Comparison of ENCODE assay signal across 17 cellular contexts in genomic region chr15:40549894-40550293, GRCh38. TPM values are rescaled to one million over a fixed set of nuclear protein-coding genes. Genes with fewer than 3 reads are reported as not detected.
DNase-seq lines count a peak whose midpoint lies in the region; ATAC-seq and TF ChIP-seq lines count a peak whose summit lies in the region.
"Had no signal": no experiment of that assay in that cellular context is flagged by ENCODE, and none has a peak within 500 bp of the region (broad histone marks: within the 10 kb centered on the region; RNA-seq: fewer than 3 reads in every experiment).

No MANE protein-coding gene starts in this region.

- intact Hi-C loops in right lobe of liver (cut with DNase I), result no loop called here

- peaks cover 0 to 12% (median 2%) of the 10 kb centered on the region in 4 donors for H3K4me1 ChIP-seq in right lobe of liver
- H3K4me1 ChIP-seq in mesenchymal stem cell (ENCODE audit: control insufficient read depth, insufficient read depth, low read depth, low read length), result no peaks in the 10 kb centered on the region

- no peak overlapping the region for H2BK5ac ChIP-seq in mesenchymal stem cell (ENCODE audit: low read depth, low read length, poor library complexity, severe bottlenecking)

- H3K23ac ChIP-seq in mesenchymal stem cell (ENCODE audit: low read length in 2 of 2), result no peak overlapping the region

- H3K4me3 ChIP-seq in GM12865 (ENCODE audit: low read depth, low read length) (peak overlapping the region; percentile 2; the same call in 1 of the 2 replicates), right lobe of liver (no peak overlapping the region), mesenchymal stem cell (ENCODE audit: insufficient read depth in 1 of 2, low read depth in 1 of 2, low read length in 2 of 2) (no peak overlapping the region)
- H3K4me3 ChIP-seq: PC-9, smooth muscle cell had no signal

- H3K27me3 Mint-ChIP-seq in T-helper 17 cell (no peaks in the 10 kb centered on the region), type B pancreatic cell (no peaks in the 10 kb centered on the region)
- no peaks in the 10 kb centered on the region for H3K27me3 Mint-ChIP-seq in activated T-cell treated with anti-CD3 and anti-CD28 coated beads, Interleukin-2, amount 50 U/mL, for 24 hours
- H3K27me3 Mint-ChIP-seq: central memory CD8-positive, alpha-beta T cell had no signal

- H2AK5ac ChIP-seq in mesenchymal stem cell (ENCODE audit: low read length, severe bottlenecking), result no peak overlapping the region

- H4K91ac ChIP-seq in mesenchymal stem cell (ENCODE audit: low read length), result no peak overlapping the region

- DNase-seq in GM12865 (ENCODE audit: low read depth), result peak; percentile 44
- no peak for DNase-seq in T-helper 17 cell
- DNase-seq in right lobe of liver, result peak; percentile 86 to 97 (median 94)
- DNase-seq in mesenchymal stem cell, result no peak
- DNase-seq in NCI-H1105 treated with DMSO at 0.1 percent for 48 hours (lab: John Stamatoyannopoulos, UW), result no peak
- DNase-seq in activated T-cell treated with anti-CD3 and anti-CD28 coated beads, Interleukin-2, amount 50 U/mL, for 24 hours, result no peak
- no peak for DNase-seq in type B pancreatic cell (ENCODE audit: extremely low spot score, unreplicated experiment)
- DNase-seq: activated CD8-positive, alpha-beta memory T cell treated with anti-CD3 and anti-CD28 coated beads, Interleukin-2, amount 50 U/mL, for 48 hours; Calu3; foreskin melanocyte; immature natural killer cell; PC-9; SW 1271 had no signal

- H3K36me3 Mint-ChIP-seq in T-helper 17 cell (ENCODE audit: low read depth), result peaks cover 12% of the 10 kb centered on the region
- H3K36me3 Mint-ChIP-seq in activated T-cell treated with anti-CD3 and anti-CD28 coated beads, Interleukin-2, amount 50 U/mL, for 24 hours (ENCODE audit: low read depth), result peaks cover 66% of the 10 kb centered on the region
- H3K36me3 Mint-ChIP-seq in type B pancreatic cell, result peaks cover 15% of the 10 kb centered on the region

- no peak overlapping the region for H4K8ac ChIP-seq in mesenchymal stem cell (ENCODE audit: low read length)

- ATAC-seq in GM21723 (IDR thresholded peaks at IDR 0.05; ENCODE audit: unreplicated experiment), result peak; percentile 1
- ATAC-seq in T-helper 17 cell, result no peak
- ATAC-seq in right lobe of liver, result peak; percentile 84 to 96 (median 93)
- ATAC-seq: WTC11 had no signal

- H2AFZ ChIP-seq in mesenchymal stem cell (ENCODE audit: low read depth, low read length), result no peak overlapping the region
- H2AFZ ChIP-seq: PC-9 had no signal

- H2BK15ac ChIP-seq in mesenchymal stem cell (ENCODE audit: low read depth, poor library complexity, severe bottlenecking), result no peak overlapping the region

- H3K9ac ChIP-seq in mesenchymal stem cell (ENCODE audit: low read length), result no peak overlapping the region

- no peaks in the 10 kb centered on the region for H3K27me3 ChIP-seq in right lobe of liver
- H3K27me3 ChIP-seq in mesenchymal stem cell (ENCODE audit: control insufficient read depth in 1 of 2, insufficient read depth in 1 of 2, low read length in 2 of 2), result no peaks in the 10 kb centered on the region

- WGBS in right lobe of liver (ENCODE audit: insufficient coverage, low coverage, low lambda C conversion rate, missing lambda C conversion rate), result 10% methylated on average over 5 of the region's 9 CpGs
- 71% methylated on average over 7 of the region's 9 CpGs for WGBS in mesenchymal stem cell

- no peak overlapping the region for H3K4me2 ChIP-seq in mesenchymal stem cell (ENCODE audit: low read length, poor library complexity, severe bottlenecking)
- H3K4me2 ChIP-seq: PC-9, smooth muscle cell had no signal

- H3K4me3 Mint-ChIP-seq in T-helper 17 cell, result no peak overlapping the region
- no peak overlapping the region for H3K4me3 Mint-ChIP-seq in activated T-cell treated with anti-CD3 and anti-CD28 coated beads, Interleukin-2, amount 50 U/mL, for 24 hours
- no peak overlapping the region for H3K4me3 Mint-ChIP-seq in type B pancreatic cell
- H3K4me3 Mint-ChIP-seq: central memory CD8-positive, alpha-beta T cell; immature natural killer cell; WTC11 had no signal

- peaks cover 12% of the 10 kb centered on the region for H3K4me1 Mint-ChIP-seq in T-helper 17 cell
- no peaks in the 10 kb centered on the region for H3K4me1 Mint-ChIP-seq in activated T-cell treated with anti-CD3 and anti-CD28 coated beads, Interleukin-2, amount 50 U/mL, for 24 hours (ENCODE audit: low read depth)
- peaks cover 12% of the 10 kb centered on the region for H3K4me1 Mint-ChIP-seq in type B pancreatic cell (ENCODE audit: unreplicated experiment)
- H3K4me1 Mint-ChIP-seq: immature natural killer cell had no signal

- TF ChIP-seq POLR2A in right lobe of liver (IDR thresholded peaks at IDR 0.05), result no peak

- peak overlapping the region in 1 of 3 donors; percentile 18 for H3K27ac ChIP-seq in right lobe of liver
- H3K27ac ChIP-seq in mesenchymal stem cell (ENCODE audit: low read length, poor library complexity, severe bottlenecking), result no peak overlapping the region
- H3K27ac ChIP-seq: PC-9 had no signal

- peaks cover 0 to 10% (median 0%) of the 10 kb centered on the region in 4 donors for H3K36me3 ChIP-seq in right lobe of liver
- H3K36me3 ChIP-seq in mesenchymal stem cell (ENCODE audit: control insufficient read depth in 1 of 2, insufficient read depth in 2 of 2, low read depth in 1 of 2, low read length in 2 of 2), result peaks cover 28 to 49% of the 10 kb centered on the region in 2 experiments

- no peak overlapping the region for H3K14ac ChIP-seq in mesenchymal stem cell (ENCODE audit: low read length in 2 of 2)

- H3K27ac Mint-ChIP-seq in T-helper 17 cell, result peak overlapping the region; percentile 11
- H3K27ac Mint-ChIP-seq in activated T-cell treated with anti-CD3 and anti-CD28 coated beads, Interleukin-2, amount 50 U/mL, for 24 hours, result no peak overlapping the region
- no peak overlapping the region for H3K27ac Mint-ChIP-seq in type B pancreatic cell
- H3K27ac Mint-ChIP-seq: WTC11 had no signal

- H2BK12ac ChIP-seq in mesenchymal stem cell (ENCODE audit: low read length in 2 of 2), result no peak overlapping the region

- no peak for TF ChIP-seq CTCF in GM12865 (IDR thresholded peaks at IDR 0.05; ENCODE audit: insufficient read depth, low read depth, low read length, missing control alignments)
- no peak for TF ChIP-seq CTCF in right lobe of liver (IDR thresholded peaks at IDR 0.05)
- TF ChIP-seq CTCF in type B pancreatic cell (conservative IDR thresholded peaks at IDR 0.05), result no peak

- H3K9me3 ChIP-seq in T-helper 17 cell (ENCODE audit: control insufficient read depth, low read length, poor library complexity, severe bottlenecking), result no peaks in the 10 kb centered on the region
- no peaks in the 10 kb centered on the region for H3K9me3 ChIP-seq in right lobe of liver
- no peaks in the 10 kb centered on the region for H3K9me3 ChIP-seq in mesenchymal stem cell (ENCODE audit: control insufficient read depth, low read length)

- H3K18ac ChIP-seq in mesenchymal stem cell (ENCODE audit: low read depth in 1 of 2, low read length in 2 of 2), result no peak overlapping the region

- H2BK120ac ChIP-seq in mesenchymal stem cell (ENCODE audit: low read depth, low read length), result no peak overlapping the region

- H3K9me3 Mint-ChIP-seq in activated T-cell treated with anti-CD3 and anti-CD28 coated beads, Interleukin-2, amount 50 U/mL, for 24 hours, result no peaks in the 10 kb centered on the region
- no peaks in the 10 kb centered on the region for H3K9me3 Mint-ChIP-seq in type B pancreatic cell
- H3K9me3 Mint-ChIP-seq: central memory CD8-positive, alpha-beta T cell; immature natural killer cell; WTC11 had no signal

- peaks cover 2% of the 10 kb centered on the region for H3K79me1 ChIP-seq in mesenchymal stem cell (replicated peaks; ENCODE audit: low read length, poor library complexity, severe bottlenecking)

- no peak overlapping the region for H3K4ac ChIP-seq in mesenchymal stem cell (ENCODE audit: low read depth in 1 of 2, low read length in 2 of 2)

RNA-seq across cellular contexts. Expression of gene CCDC32, which starts 14.9 kb away (rescaled TPM):
- total RNA-seq in T-helper 17 cell, result 10 to 100 TPM; 20.9 to 28.5 TPM
- total RNA-seq in right lobe of liver, result 10 to 100 TPM in 3 of 6 experiments, 1 to 10 TPM in 3; 6.4 to 12.3 (median 9.9) TPM
- polyA plus RNA-seq in mesenchymal stem cell (2013, experiment 1 of 2), result 26.2 TPM
- 27.6 TPM for polyA plus RNA-seq in mesenchymal stem cell (2013, experiment 2 of 2)
- 18.4 and 21.0 TPM in 2 replicates for total RNA-seq in type B pancreatic cell (ENCODE audit: low replicate concordance)

RNA-seq across cellular contexts. Expression of gene RPUSD2, which starts 19.2 kb away (rescaled TPM):
- total RNA-seq in T-helper 17 cell, result 10 to 100 TPM in 1 of 2 donors, 1 to 10 TPM in 1; 9.1 to 15.1 TPM
- 1 to 10 TPM; 4.7 to 7.4 (median 6.1) TPM for total RNA-seq in right lobe of liver
- polyA plus RNA-seq in mesenchymal stem cell (2013, experiment 1 of 2), result 4.9 TPM
- polyA plus RNA-seq in mesenchymal stem cell (2013, experiment 2 of 2), result 5.6 TPM
- 16.2 and 18.0 TPM in 2 replicates for total RNA-seq in type B pancreatic cell (ENCODE audit: low replicate concordance)

RNA-seq across cellular contexts. Expression of gene KNL1, which starts 44.2 kb away (rescaled TPM):
- 1 to 10 TPM in 1 of 2 donors, under 1 TPM in 1; 0.77 to 4.6 TPM for total RNA-seq in T-helper 17 cell
- total RNA-seq in right lobe of liver, result 1 to 10 TPM; 1.6 to 9.6 (median 3.6) TPM
- polyA plus RNA-seq in mesenchymal stem cell (2013, experiment 1 of 2), result 2.0 TPM
- 1.6 TPM for polyA plus RNA-seq in mesenchymal stem cell (2013, experiment 2 of 2)
- total RNA-seq in type B pancreatic cell (ENCODE audit: low replicate concordance), result 7.6 and 21.4 TPM in 2 replicates

Comparison
In these comparisons a context has a peak if more than half of its experiments do, and no peak if none do; other contexts are left out.
1. DNase-seq: peak in GM12865 (single experiment) and right lobe of liver (3 of 3); none in T-helper 17 cell (0 of 3), mesenchymal stem cell (single experiment), NCI-H1105 treated with DMSO at 0.1 percent for 48 hours (single experiment), activated T-cell treated with anti-CD3 and anti-CD28 coated beads, Interleukin-2, amount 50 U/mL, for 24 hours (single experiment) and type B pancreatic cell (single experiment).